Comparison of ENCODE assay signal across 9 cellular contexts in the genomic region with DNA sequence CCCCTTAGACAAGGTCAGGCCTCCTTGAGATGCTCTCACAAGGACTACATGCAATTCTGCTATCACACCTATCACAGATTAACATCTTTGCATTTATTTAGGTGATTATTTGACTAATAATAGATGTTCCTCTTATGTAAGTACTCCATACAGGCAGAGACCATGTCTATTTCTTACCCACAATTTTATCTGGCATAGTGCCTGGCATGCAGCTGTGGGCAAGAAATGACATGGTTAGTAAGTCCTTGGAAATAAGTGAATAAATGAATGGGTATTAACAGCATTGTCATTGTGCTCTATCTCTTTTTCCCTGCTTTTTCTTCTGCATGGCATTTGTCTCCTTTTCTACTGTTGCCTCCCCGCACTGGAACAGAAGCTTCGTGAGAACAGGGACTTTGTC. TPM values are rescaled to one million over a fixed set of nuclear protein-coding genes. Genes with fewer than 3 reads are reported as not detected.
DNase-seq lines count a peak whose midpoint lies in the region; ATAC-seq and TF ChIP-seq lines count a peak whose summit lies in the region.
"Had no signal": no experiment of that assay in that cellular context is flagged by ENCODE, and none has a peak within 500 bp of the region (broad histone marks: within the 10 kb centered on the region; RNA-seq: fewer than 3 reads in every experiment).

No MANE protein-coding gene starts in this region.

- H3K4me1 Mint-ChIP-seq in activated naive CD8-positive, alpha-beta T cell (ENCODE audit: low read depth), result peaks cover 84% of the 10 kb centered on the region
- H3K4me1 Mint-ChIP-seq in activated naive CD8-positive, alpha-beta T cell treated with anti-CD3 and anti-CD28 coated beads for 36 hours, result peaks cover 72% of the 10 kb centered on the region
- H3K4me1 Mint-ChIP-seq in activated CD8-positive, alpha-beta T cell treated with anti-CD3 and anti-CD28 coated beads, Interleukin-2, amount 10 ng/mL, durations not matched to agents 7 days and 5 days (ENCODE audit: low read depth), result peaks cover 94% of the 10 kb centered on the region

- H3K9me3 ChIP-seq in lower lobe of right lung, result no peaks in the 10 kb centered on the region
- no peaks in the 10 kb centered on the region for H3K9me3 ChIP-seq in tibial artery

- H3K4me3 ChIP-seq in lower lobe of right lung (no peak overlapping the region), tibial artery (no peak overlapping the region)

- ATAC-seq in activated CD8-positive, alpha-beta T cell treated with anti-CD3 and anti-CD28 coated beads, Interleukin-2, amount 10 ng/mL, durations not matched to agents 7 days and 5 days, result no peak
- ATAC-seq in lower lobe of right lung (no peak), HG02763 (IDR thresholded peaks at IDR 0.05; ENCODE audit: unreplicated experiment) (no peak)

- no peaks in the 10 kb centered on the region for H3K9me3 Mint-ChIP-seq in activated naive CD8-positive, alpha-beta T cell (ENCODE audit: low read depth)
- no peaks in the 10 kb centered on the region for H3K9me3 Mint-ChIP-seq in activated naive CD8-positive, alpha-beta T cell treated with anti-CD3 and anti-CD28 coated beads for 36 hours
- no peaks in the 10 kb centered on the region for H3K9me3 Mint-ChIP-seq in activated CD8-positive, alpha-beta T cell treated with anti-CD3 and anti-CD28 coated beads, Interleukin-2, amount 10 ng/mL, durations not matched to agents 7 days and 5 days (ENCODE audit: insufficient read depth)

- TF ChIP-seq CTCF in lower lobe of right lung (IDR thresholded peaks at IDR 0.05) (no peak), tibial artery (IDR thresholded peaks at IDR 0.05) (no peak)

- CTCF ChIA-PET in activated CD8-positive, alpha-beta T cell treated with anti-CD3 and anti-CD28 coated beads, Interleukin-2, amount 10 ng/mL, durations not matched to agents 7 days and 5 days (lab: Charles Lee), result interaction anchor here (0.7 to 2.8 kb wide), 8 partner anchors 13 to 82 kb away, joined by 3 to 15 read pairs (median 4); a partner anchor contains a TSS

- H3K36me3 ChIP-seq in lower lobe of right lung, result peaks cover 17% of the 10 kb centered on the region
- H3K36me3 ChIP-seq in tibial artery, result peaks cover 0 to 16% (median 3%) of the 10 kb centered on the region in 3 donors

- peaks cover 4% of the 10 kb centered on the region for H3K36me3 Mint-ChIP-seq in activated naive CD8-positive, alpha-beta T cell
- H3K36me3 Mint-ChIP-seq in activated naive CD8-positive, alpha-beta T cell treated with anti-CD3 and anti-CD28 coated beads for 36 hours, result peaks cover 50% of the 10 kb centered on the region
- H3K36me3 Mint-ChIP-seq in activated CD8-positive, alpha-beta T cell treated with anti-CD3 and anti-CD28 coated beads, Interleukin-2, amount 10 ng/mL, durations not matched to agents 7 days and 5 days (ENCODE audit: low read depth), result peaks cover 74% of the 10 kb centered on the region

- no peak for DNase-seq in activated naive CD8-positive, alpha-beta T cell treated with anti-CD3 and anti-CD28 coated beads for 36 hours
- no peak for DNase-seq in activated CD8-positive, alpha-beta T cell treated with anti-CD3 and anti-CD28 coated beads, Interleukin-2, amount 10 ng/mL, durations not matched to agents 7 days and 5 days
- DNase-seq in lower lobe of right lung (no peak), tibial artery (no peak), AG08396 (ENCODE audit: low spot score) (no peak)
- DNase-seq in NK-92 treated with Interleukin-12 subunit alpha and Interleukin-12 subunit beta, amount 100 ng/mL, for 24 hours (lab: John Stamatoyannopoulos, UW), result no peak
- DNase-seq: SIG-M5 had no signal

- H3K27ac Mint-ChIP-seq in activated naive CD8-positive, alpha-beta T cell, result peak overlapping the region; percentile 92
- no peak overlapping the region for H3K27ac Mint-ChIP-seq in activated naive CD8-positive, alpha-beta T cell treated with anti-CD3 and anti-CD28 coated beads for 36 hours
- H3K27ac Mint-ChIP-seq in activated CD8-positive, alpha-beta T cell treated with anti-CD3 and anti-CD28 coated beads, Interleukin-2, amount 10 ng/mL, durations not matched to agents 7 days and 5 days, result peak overlapping the region; percentile 91

- H3K27me3 ChIP-seq in lower lobe of right lung (ENCODE audit: low read depth) (no peaks in the 10 kb centered on the region), tibial artery (no peaks in the 10 kb centered on the region)

- intact Hi-C loops in lower lobe of right lung (cut with DNase I) (no loop called here), tibial artery (cut with DNase I; ENCODE audit: low total_unique reads) (loop anchor here (10.0 kb wide), 1 partner anchor 76 kb away; a partner anchor contains a TSS)

- H3K27ac ChIP-seq in lower lobe of right lung, result peak overlapping the region; percentile 89
- H3K27ac ChIP-seq in tibial artery, result peak overlapping the region; percentile 72 to 73

- H3K27me3 Mint-ChIP-seq in activated naive CD8-positive, alpha-beta T cell, result no peaks in the 10 kb centered on the region
- no peaks in the 10 kb centered on the region for H3K27me3 Mint-ChIP-seq in activated naive CD8-positive, alpha-beta T cell treated with anti-CD3 and anti-CD28 coated beads for 36 hours
- H3K27me3 Mint-ChIP-seq in activated CD8-positive, alpha-beta T cell treated with anti-CD3 and anti-CD28 coated beads, Interleukin-2, amount 10 ng/mL, durations not matched to agents 7 days and 5 days (ENCODE audit: low read depth), result no peaks in the 10 kb centered on the region

- H3K4me3 Mint-ChIP-seq in activated naive CD8-positive, alpha-beta T cell, result peak overlapping the region; percentile 28
- H3K4me3 Mint-ChIP-seq in activated naive CD8-positive, alpha-beta T cell treated with anti-CD3 and anti-CD28 coated beads for 36 hours, result no peak overlapping the region
- H3K4me3 Mint-ChIP-seq in activated CD8-positive, alpha-beta T cell treated with anti-CD3 and anti-CD28 coated beads, Interleukin-2, amount 10 ng/mL, durations not matched to agents 7 days and 5 days, result no peak overlapping the region

- H3K4me1 ChIP-seq in lower lobe of right lung (peaks cover 96% of the 10 kb centered on the region), tibial artery (peaks cover 0 to 98% (median 76%) of the 10 kb centered on the region in 4 donors)

- POLR2A ChIA-PET in activated CD8-positive, alpha-beta T cell treated with anti-CD3 and anti-CD28 coated beads, Interleukin-2, amount 10 ng/mL, durations not matched to agents 7 days and 5 days (lab: Charles Lee), result interaction anchor here (4.5 to 6.2 kb wide), 3 partner anchors 7 to 77 kb away, joined by 21 to 93 read pairs (median 36); a partner anchor contains a TSS

RNA-seq across cellular contexts. Expression of a gene that starts 49.4 kb away (rescaled TPM):
- 1 to 10 TPM; 3.7 to 4.5 TPM for total RNA-seq in activated naive CD8-positive, alpha-beta T cell treated with anti-CD3 and anti-CD28 coated beads for 36 hours
- total RNA-seq in activated CD8-positive, alpha-beta T cell treated with anti-CD3 and anti-CD28 coated beads, Interleukin-2, amount 10 ng/mL, durations not matched to agents 7 days and 5 days, result 1 to 10 TPM; 2.2 to 3.5 TPM
- total RNA-seq in lower lobe of right lung, result 12.6 TPM
